In genomic region chr3:120348065-120348980, GRCh38 we compare ENCODE assay signal across 8 cellular contexts. TPM values are rescaled to one million over a fixed set of nuclear protein-coding genes. Genes with fewer than 3 reads are reported as not detected.
A peak's percentile ranks its signal among the peaks of the same experiment; 100 is the strongest.
DNase-seq lines count a peak whose midpoint lies in the region; ATAC-seq and TF ChIP-seq lines count a peak whose summit lies in the region.

No MANE protein-coding gene starts in this region.

- H3K36me3 Mint-ChIP-seq in Calu3 (ENCODE audit: insufficient read depth, unreplicated experiment) = peaks cover 23% of the 10 kb centered on the region
- peaks cover 3% of the 10 kb centered on the region for H3K36me3 Mint-ChIP-seq in progenitor cell of endocrine pancreas (ENCODE audit: insufficient read depth)

- H3K27me3 Mint-ChIP-seq in Calu3 (ENCODE audit: unreplicated experiment) (no peaks in the 10 kb centered on the region), progenitor cell of endocrine pancreas (no peaks in the 10 kb centered on the region)

- intact Hi-C loops in Calu3 (cut with micrococcal nuclease; ENCODE audit: unreplicated experiment) = loop anchor here (2.0 to 5.0 kb wide), 2 partner anchors 68 to 106 kb away; no protein-coding TSS in a partner anchor

- DNase-seq in Calu3 (no peak), foreskin fibroblast (peak in 1 of 2 donors; percentile 48), progenitor cell of endocrine pancreas (ENCODE audit: low spot score, unreplicated experiment) (no peak), ureter (ENCODE audit: low spot score) (no peak)
- peak; percentile 42 for DNase-seq in activated T-helper 9 cell treated with anti-CD3 and anti-CD28 coated beads, Interleukin-2, amount 50 U/mL, for 16 hours (ENCODE audit: low read depth)

- no peak overlapping the region for H2AFZ ChIP-seq in OCI-LY1 (ENCODE audit: low read length)

- H3K4me3 Mint-ChIP-seq in Calu3 (ENCODE audit: low read depth, unreplicated experiment) (peak overlapping the region; percentile 94), progenitor cell of endocrine pancreas (ENCODE audit: low read depth) (peak overlapping the region; percentile 83)

- H3K27ac ChIP-seq in OCI-LY1 (ENCODE audit: low read depth, low read length, poor library complexity, severe bottlenecking) = peak overlapping the region; percentile 63

- H3K4me2 ChIP-seq in OCI-LY1 (ENCODE audit: low read length) = peak overlapping the region; percentile 92

- H3F3A ChIP-seq in OCI-LY1 (ENCODE audit: insufficient read depth, low read length) = no peaks in the 10 kb centered on the region

- peak; percentile 46 for ATAC-seq in GM19452 (IDR thresholded peaks at IDR 0.05; ENCODE audit: unreplicated experiment)
- ATAC-seq in HG03469 (IDR thresholded peaks at IDR 0.05; ENCODE audit: unreplicated experiment) = peak; percentile 23

- H3K4me3 ChIP-seq in OCI-LY1 (ENCODE audit: low read depth, low read length, poor library complexity, severe bottlenecking) (peak overlapping the region; percentile 93), foreskin fibroblast (ENCODE audit: low read depth in 1 of 2, low read length in 2 of 2) (peak overlapping the region; percentile 80 to 84)

- H3K9me3 Mint-ChIP-seq in Calu3 (ENCODE audit: low read depth, unreplicated experiment) = no peaks in the 10 kb centered on the region
- H3K9me3 Mint-ChIP-seq in progenitor cell of endocrine pancreas (ENCODE audit: low read depth) = no peaks in the 10 kb centered on the region

- H4K20me1 ChIP-seq in OCI-LY1 (ENCODE audit: insufficient read depth, low read length) = no peaks in the 10 kb centered on the region

- H3K4me1 Mint-ChIP-seq in Calu3 (ENCODE audit: low read depth, unreplicated experiment) (peaks cover 24% of the 10 kb centered on the region), progenitor cell of endocrine pancreas (ENCODE audit: low read depth) (peaks cover 15% of the 10 kb centered on the region)

- CTCF ChIA-PET in Calu3 (lab: Charles Lee) = interaction anchor here (0.6 to 3.0 kb wide), 6 partner anchors 21 to 248 kb away, joined by 3 to 27 read pairs (median 4); partner anchors contain the start of gene NDUFB4

- H3K9me3 ChIP-seq in OCI-LY1 (ENCODE audit: low read length) = peaks cover 2% of the 10 kb centered on the region; the same call in 1 of the 2 replicates

- no peaks in the 10 kb centered on the region for H3K9me2 ChIP-seq in OCI-LY1 (ENCODE audit: low read depth, low read length)

- H3K27me3 ChIP-seq in OCI-LY1 (ENCODE audit: insufficient read depth, low read length) = no peaks in the 10 kb centered on the region

- H3K36me3 ChIP-seq in OCI-LY1 (ENCODE audit: insufficient read depth, low read length) = peaks cover 36% of the 10 kb centered on the region

- TSS peak; percentile 46 for BruUV-seq in Calu3 (replicated peaks; lab: Mats Ljungman, UMichigan)

- peaks cover 20% of the 10 kb centered on the region for H3K4me1 ChIP-seq in OCI-LY1 (ENCODE audit: insufficient read depth, low read length, severe bottlenecking)

- TF ChIP-seq CTCF in Calu3 (IDR thresholded peaks at IDR 0.05; ENCODE audit: unreplicated experiment) (no peak), OCI-LY1 (IDR thresholded peaks at IDR 0.05; ENCODE audit: low read length) (no peak), foreskin fibroblast (IDR thresholded peaks at IDR 0.05; ENCODE audit: low read depth, low read length) (no peak), progenitor cell of endocrine pancreas (IDR thresholded peaks at IDR 0.05; ENCODE audit: unreplicated experiment) (no peak)

- H3K9ac ChIP-seq in OCI-LY1 (ENCODE audit: low read length) = peak overlapping the region; percentile 75

- peaks cover 51% of the 10 kb centered on the region for H3K79me2 ChIP-seq in OCI-LY1 (ENCODE audit: insufficient read depth, low read length)

- H3K27ac Mint-ChIP-seq in Calu3 (ENCODE audit: unreplicated experiment) (peak overlapping the region; percentile 79), progenitor cell of endocrine pancreas (peak overlapping the region; percentile 75)

RNA-seq across cellular contexts. Expression of gene LRRC58, which starts 0.8 kb away (rescaled TPM):
- total RNA-seq in Calu3 (2022) (19.9 and 20.8 TPM in 2 replicates), progenitor cell of endocrine pancreas (14.0 and 15.5 TPM in 2 replicates), ureter (22.3 TPM)
